15 cellular contexts compared by ENCODE assay signal in the genomic region with DNA sequence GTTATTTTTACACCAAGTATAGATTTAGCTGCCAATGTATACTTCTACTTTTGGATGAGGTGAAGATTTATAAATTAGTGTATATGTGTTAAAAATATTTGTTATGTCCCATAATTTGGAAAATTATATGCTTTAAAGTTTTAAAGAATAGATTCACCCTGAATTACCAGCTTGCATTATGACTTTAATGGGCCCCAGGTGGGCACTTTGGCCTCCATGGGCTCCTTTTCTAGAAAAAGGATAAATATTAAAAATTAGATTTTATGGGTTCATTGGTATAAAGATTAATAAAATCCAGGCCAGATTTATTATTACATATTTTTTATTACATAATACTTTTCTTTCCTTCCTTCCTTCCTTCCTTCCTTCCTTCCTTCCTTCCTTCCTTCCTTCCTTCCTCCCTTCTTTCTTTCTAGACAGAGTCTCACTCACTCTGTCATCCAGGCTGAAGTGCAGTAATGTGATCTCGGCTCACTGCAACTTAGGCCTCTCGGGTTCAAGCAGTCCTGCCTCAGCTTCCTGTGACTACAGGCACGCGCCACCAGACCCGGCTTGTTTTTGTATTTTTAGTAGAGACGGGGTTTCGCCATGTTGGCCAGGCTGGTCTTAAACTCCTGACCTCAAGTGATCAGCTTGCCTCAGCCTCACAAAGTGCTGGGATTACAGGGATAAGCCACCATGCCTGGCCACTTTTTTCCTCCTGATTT.
"Had no signal": no experiment of that assay in that cellular context is flagged by ENCODE, and none has a peak within 500 bp of the region (broad histone marks: within the 10 kb centered on the region; RNA-seq: fewer than 3 reads in every experiment).

No MANE protein-coding gene starts in this region.

- DNase-seq: activated CD4-positive, alpha-beta T cell treated with anti-CD3 and anti-CD28 coated beads, Interleukin-2, amount 50 U/mL, for 1 hour; activated CD4-positive, CD25-positive, alpha-beta regulatory T cell treated with anti-CD3 and anti-CD28 coated beads, Interleukin-2, amount 50 U/mL, for 72 hours; activated CD8-positive, alpha-beta memory T cell treated with anti-CD3 and anti-CD28 coated beads, Interleukin-2, amount 50 U/mL, for 48 hours; activated effector memory CD4-positive, alpha-beta T cell treated with Interleukin-2 at 50 U/mL for 16 hours; activated T-cell treated with anti-CD3 and anti-CD28 coated beads, Interleukin-2, amount 50 U/mL, for 48 hours; heart left ventricle; stimulated activated CD4-positive, alpha-beta T cell treated with anti-CD3 and anti-CD28 coated beads, Interleukin-4, amount 100 ng/mL, for 4 hours; stimulated activated naive CD4-positive, alpha-beta T cell treated with Interleukin-2 at 50 U/mL for 16 hours; T1000; thyroid gland had no signal

- H3K9me3 Mint-ChIP-seq: activated naive CD4-positive, alpha-beta T cell treated with anti-CD3 and anti-CD28 coated beads, Interleukin-2, amount 50 U/mL, for 24 hours; central memory CD8-positive, alpha-beta T cell; natural killer cell treated with Interleukin-12 subunit alpha and Interleukin-12 subunit beta and Interleukin-15 and Interleukin-18, amount 100 ng/mL, for 72 hours had no signal

- H3K27me3 Mint-ChIP-seq: activated naive CD4-positive, alpha-beta T cell treated with anti-CD3 and anti-CD28 coated beads, Interleukin-2, amount 50 U/mL, for 24 hours; central memory CD8-positive, alpha-beta T cell had no signal

- H3K4me3 Mint-ChIP-seq: activated naive CD4-positive, alpha-beta T cell treated with anti-CD3 and anti-CD28 coated beads, Interleukin-2, amount 50 U/mL, for 24 hours; central memory CD8-positive, alpha-beta T cell; natural killer cell treated with Interleukin-12 subunit alpha and Interleukin-12 subunit beta and Interleukin-15 and Interleukin-18, amount 100 ng/mL, for 72 hours had no signal

- H3K36me3 Mint-ChIP-seq: activated naive CD4-positive, alpha-beta T cell treated with anti-CD3 and anti-CD28 coated beads, Interleukin-2, amount 50 U/mL, for 24 hours; natural killer cell treated with Interleukin-12 subunit alpha and Interleukin-12 subunit beta and Interleukin-15 and Interleukin-18, amount 100 ng/mL, for 72 hours had no signal

- H3K27ac Mint-ChIP-seq: activated naive CD4-positive, alpha-beta T cell treated with anti-CD3 and anti-CD28 coated beads, Interleukin-2, amount 50 U/mL, for 24 hours; natural killer cell treated with Interleukin-12 subunit alpha and Interleukin-12 subunit beta and Interleukin-15 and Interleukin-18, amount 100 ng/mL, for 72 hours had no signal

- ATAC-seq: gastroesophageal sphincter; heart left ventricle; natural killer cell treated with Interleukin-12 subunit alpha and Interleukin-12 subunit beta and Interleukin-15 and Interleukin-18, amount 100 ng/mL, for 72 hours; sciatic nerve had no signal
